In genomic region chr16:68082596-68083238, GRCh38 we compare ENCODE assay signal across 12 cellular contexts. TPM values are rescaled to one million over a fixed set of nuclear protein-coding genes. Genes with fewer than 3 reads are reported as not detected.
A peak's percentile ranks its signal among the peaks of the same experiment; 100 is the strongest.
DNase-seq lines count a peak whose midpoint lies in the region; ATAC-seq and TF ChIP-seq lines count a peak whose summit lies in the region.
"Had no signal": no experiment of that assay in that cellular context is flagged by ENCODE, and none has a peak within 500 bp of the region (broad histone marks: within the 10 kb centered on the region; RNA-seq: fewer than 3 reads in every experiment).

No MANE protein-coding gene starts in this region.

- H4K20me1 ChIP-seq in Loucy (ENCODE audit: insufficient read depth, low read length, poor library complexity, severe bottlenecking), result peaks cover 22% of the 10 kb centered on the region

- peaks cover 67% of the 10 kb centered on the region for H3K4me1 ChIP-seq in Loucy (ENCODE audit: insufficient read depth, low read length, poor library complexity, severe bottlenecking)

- peak overlapping the region; percentile 99 for H3K9ac ChIP-seq in Loucy (ENCODE audit: low read depth, low read length, poor library complexity, severe bottlenecking)

- H3K27ac Mint-ChIP-seq in CD14-positive monocyte, result peak overlapping the region in 5 of 7 donors; percentile 85 to 95 (median 93)

- H3K4me3 ChIP-seq in Loucy (ENCODE audit: low read length, poor library complexity, severe bottlenecking), result no peak overlapping the region
- no peak overlapping the region for H3K4me3 ChIP-seq in dorsolateral prefrontal cortex
- H3K4me3 ChIP-seq: body of pancreas had no signal

- H3K9me2 ChIP-seq in Loucy (replicated peaks; ENCODE audit: low read depth, low read length), result no peaks in the 10 kb centered on the region

- H3K36me3 ChIP-seq in Loucy (ENCODE audit: insufficient read depth, low read length), result no peaks in the 10 kb centered on the region

- peaks cover 14% of the 10 kb centered on the region; the same call in 1 of the 2 replicates for H3F3A ChIP-seq in Loucy (ENCODE audit: low read depth)

- no peaks in the 10 kb centered on the region for H3K9me3 Mint-ChIP-seq in CD14-positive monocyte

- H3K27me3 ChIP-seq in Loucy (ENCODE audit: insufficient read depth, low read length, poor library complexity, severe bottlenecking) (no peaks in the 10 kb centered on the region), dorsolateral prefrontal cortex (no peaks in the 10 kb centered on the region)
- H3K27me3 ChIP-seq: body of pancreas had no signal

- H3K79me2 ChIP-seq in Loucy (ENCODE audit: insufficient read depth, low read length), result peaks cover 65% of the 10 kb centered on the region

- H3K27me3 Mint-ChIP-seq in CD14-positive monocyte (ENCODE audit: low read depth in 3 of 3), result peaks cover 0 to 2% (median 0%) of the 10 kb centered on the region in 3 donors

- peak overlapping the region in 1 of 2 donors; percentile 46 for H3K4me3 Mint-ChIP-seq in CD14-positive monocyte

- no peak for ATAC-seq in sciatic nerve
- ATAC-seq in HG02973 (IDR thresholded peaks at IDR 0.05; ENCODE audit: unreplicated experiment), result no peak
- ATAC-seq: body of pancreas had no signal

- intact Hi-C loops in CD14-positive monocyte (cut with micrococcal nuclease), result loop anchor here (5.0 to 10.0 kb wide), 6 partner anchors 162 to 1558 kb away; partner anchors contain the start of genes C16orf86 (in 2 of the 2), ENKD1 (in 2 of the 2), ACD (in 1 of the 2) and GFOD2 (in 1 of the 2)
- intact Hi-C loops in dorsolateral prefrontal cortex (cut with DNase I), result loop anchor here (5.0 to 10.0 kb wide), 2 partner anchors 145 to 232 kb away; partner anchors contain the start of genes PRMT7 (in 2 of the 2), SLC7A6OS (in 2 of the 2) and PSMB10 (in 1 of the 2)
- intact Hi-C loops in sciatic nerve (cut with DNase I), result loop anchor here (10.0 kb wide), 1 partner anchor 152 kb away; the partner anchor contains the start of gene ESRP2

- peak overlapping the region in 34 of 59 donors; percentile 31 to 100 (median 99) for H3K27ac ChIP-seq in dorsolateral prefrontal cortex

- H3K4me2 ChIP-seq in Loucy (ENCODE audit: low read depth, low read length, poor library complexity, severe bottlenecking), result peak overlapping the region; percentile 85

- DNase-seq in CD14-positive monocyte (ENCODE audit: low spot score) (no peak), dorsolateral prefrontal cortex (no peak), sciatic nerve (ENCODE audit: low spot score) (peak; percentile 36), HK-2 (ENCODE audit: unreplicated experiment) (no peak)
- no peak for DNase-seq in stimulated activated CD4-positive, alpha-beta T cell treated with anti-CD3 and anti-CD28 coated beads, Interleukin-2, amount 100 ng/mL, for 48 hours
- no peak for DNase-seq in stimulated activated CD4-positive, alpha-beta T cell treated with anti-CD3 and anti-CD28 coated beads, Interleukin-12 subunit alpha, Interleukin-12 subunit beta, amount 100 ng/mL, for 4 hours
- DNase-seq: activated CD4-positive, alpha-beta T cell treated with anti-CD3 and anti-CD28 coated beads, Interleukin-2, amount 50 U/mL, for 48 hours; body of pancreas; Kasumi-1; NCI-H2081 had no signal

- no peak overlapping the region for H2AFZ ChIP-seq in Loucy (ENCODE audit: low read length)

- peaks cover 13 to 26% of the 10 kb centered on the region in 2 donors for H3K36me3 Mint-ChIP-seq in CD14-positive monocyte

- peaks cover 78% of the 10 kb centered on the region for H3K4me1 Mint-ChIP-seq in CD14-positive monocyte

- no peak for TF ChIP-seq CTCF in CD14-positive monocyte (IDR thresholded peaks at IDR 0.05)
- TF ChIP-seq CTCF in Loucy (conservative IDR thresholded peaks at IDR 0.05; ENCODE audit: low read length), result no peak
- no peak for TF ChIP-seq CTCF in dorsolateral prefrontal cortex (IDR thresholded peaks at IDR 0.05 in 54 of 56, conservative IDR thresholded peaks at IDR 0.05 in 2 of 56; ENCODE audit: low read depth in 1 of 56, partially characterized antibody in 56 of 56)

- no peaks in the 10 kb centered on the region for H3K9me3 ChIP-seq in Loucy (ENCODE audit: insufficient read depth, low read depth, low read length)
- H3K9me3 ChIP-seq: body of pancreas had no signal

RNA-seq across cellular contexts. Expression of gene NFATC3, which starts 2.5 kb away (rescaled TPM):
- polyA plus RNA-seq in CD14-positive monocyte, result 10 to 100 TPM; 15.8 to 21.8 TPM
- total RNA-seq in dorsolateral prefrontal cortex (10 to 100 TPM; 30.0 to 60.4 (median 40.8) TPM), sciatic nerve (66.4 TPM)

RNA-seq across cellular contexts. Expression of gene DUS2, which starts 59.6 kb away (rescaled TPM):
- polyA plus RNA-seq in CD14-positive monocyte, result 10 to 100 TPM; 18.4 to 33.2 TPM
- total RNA-seq in dorsolateral prefrontal cortex, result 10 to 100 TPM; 10.6 to 25.8 (median 17.6) TPM
- 14.7 TPM for total RNA-seq in sciatic nerve

RNA-seq across cellular contexts. Expression of gene DDX28, which starts 59.7 kb away (rescaled TPM):
- 10 to 100 TPM; 27.7 to 42.9 TPM for polyA plus RNA-seq in CD14-positive monocyte
- total RNA-seq in dorsolateral prefrontal cortex (10 to 100 TPM in 3 of 120 experiments, 1 to 10 TPM in 117; 3.1 to 10.7 (median 6.9) TPM), sciatic nerve (6.3 TPM)
